Comparison of ENCODE assay signal across 31 cellular contexts in genomic region chr3:58459160-58459559, GRCh38.
"Had no signal": no experiment of that assay in that cellular context is flagged by ENCODE, and none has a peak within 500 bp of the region (broad histone marks: within the 10 kb centered on the region; RNA-seq: fewer than 3 reads in every experiment).

No MANE protein-coding gene starts in this region.

- H3K27ac Mint-ChIP-seq: activated B cell treated with CpG ODN at 0.5 μM for 24 hours; activated CD8-positive, alpha-beta T cell treated with anti-CD3 and anti-CD28 coated beads for 36 hours; activated naive CD4-positive, alpha-beta T cell treated with anti-CD3 and anti-CD28 coated beads for 36 hours; activated naive CD4-positive, alpha-beta T cell treated with anti-CD3 and anti-CD28 coated beads, Interleukin-2, amount 50 U/mL, for 24 hours; activated naive CD8-positive, alpha-beta T cell treated with anti-CD3 and anti-CD28 coated beads for 36 hours; activated naive CD8-positive, alpha-beta T cell treated with anti-CD3 and anti-CD28 coated beads, Interleukin-2, amount 50 U/mL, for 24 hours; activated T-helper 17 cell treated with anti-CD3 and anti-CD28 coated beads, Interleukin-2, amount 50 U/mL, for 72 hours; dendritic cell treated with granulocyte-macrophage colony-stimulating factor and Interleukin-4, amounts not matched to agents 40 ng/mL and 50 ng/mL, for 4 days; endodermal cell; T-helper 17 cell; T-helper 2 cell treated with Interferon-gamma antibody and Interleukin-4, amounts not matched to agents 5 μg/mL and 100 μg/mL, for 36 hours had no signal

- DNase-seq: activated B cell treated with CpG ODN at 0.5 μM for 24 hours; activated CD4-positive, alpha-beta T cell treated with anti-CD3 and anti-CD28 coated beads for 48 hours; activated CD4-positive, alpha-beta T cell treated with anti-CD3 and anti-CD28 coated beads, Interleukin-2, amount 50 U/mL, for 1 hour; activated CD4-positive, alpha-beta T cell treated with anti-CD3 and anti-CD28 coated beads, Interleukin-2, amount 50 U/mL, for 48 hours; activated CD8-positive, alpha-beta memory T cell treated with anti-CD3 and anti-CD28 coated beads for 24 hours; activated CD8-positive, alpha-beta T cell treated with anti-CD3 and anti-CD28 coated beads for 36 hours; activated effector memory CD4-positive, alpha-beta T cell treated with anti-CD3 and anti-CD28 coated beads, Interleukin-2, amount 50 U/mL, for 16 hours; activated naive CD4-positive, alpha-beta T cell treated with anti-CD3 and anti-CD28 coated beads for 36 hours; activated naive CD8-positive, alpha-beta T cell treated with anti-CD3 and anti-CD28 coated beads for 36 hours; activated naive CD8-positive, alpha-beta T cell treated with anti-CD3 and anti-CD28 coated beads, Interleukin-2, amount 50 U/mL, for 24 hours; activated T-cell treated with anti-CD3 and anti-CD28 coated beads, Interleukin-2, amount 50 U/mL, for 4 hours; adrenal gland; amygdala; aorta; body of pancreas; dorsolateral prefrontal cortex; effector memory CD4-positive, alpha-beta T cell; endodermal cell; erythroblast; esophagus squamous epithelium; T-helper 1 cell; T-helper 17 cell; T1000; WERI-Rb-1 had no signal

- ATAC-seq: activated CD4-positive, CD25-positive, alpha-beta regulatory T cell treated with anti-CD3 and anti-CD28 coated beads, Interleukin-2, amount 50 U/mL, for 24 hours; activated CD8-positive, alpha-beta T cell treated with anti-CD3 and anti-CD28 coated beads for 36 hours; activated naive CD8-positive, alpha-beta T cell treated with anti-CD3 and anti-CD28 coated beads, Interleukin-2, amount 50 U/mL, for 24 hours; activated T-cell treated with anti-CD3 and anti-CD28 coated beads, Interleukin-2, amount 50 U/mL, for 4 hours; activated T-helper 17 cell treated with anti-CD3 and anti-CD28 coated beads, Interleukin-2, amount 50 U/mL, for 72 hours; body of pancreas; T-helper 17 cell had no signal

- H3K4me3 ChIP-seq: adrenal gland, body of pancreas, coronary artery, esophagus squamous epithelium had no signal

- H3K4me3 Mint-ChIP-seq: activated B cell treated with CpG ODN at 0.5 μM for 24 hours; activated CD8-positive, alpha-beta T cell treated with anti-CD3 and anti-CD28 coated beads for 36 hours; activated naive CD4-positive, alpha-beta T cell treated with anti-CD3 and anti-CD28 coated beads for 36 hours; activated naive CD4-positive, alpha-beta T cell treated with anti-CD3 and anti-CD28 coated beads, Interleukin-2, amount 50 U/mL, for 24 hours; activated naive CD8-positive, alpha-beta T cell treated with anti-CD3 and anti-CD28 coated beads for 36 hours; activated naive CD8-positive, alpha-beta T cell treated with anti-CD3 and anti-CD28 coated beads, Interleukin-2, amount 50 U/mL, for 24 hours; activated T-cell treated with anti-CD3 and anti-CD28 coated beads, Interleukin-2, amount 50 U/mL, for 4 hours; activated T-helper 17 cell treated with anti-CD3 and anti-CD28 coated beads, Interleukin-2, amount 50 U/mL, for 72 hours; central memory CD8-positive, alpha-beta T cell; dendritic cell treated with granulocyte-macrophage colony-stimulating factor and Interleukin-4, amounts not matched to agents 40 ng/mL and 50 ng/mL, for 4 days; endodermal cell; T-helper 17 cell; T-helper 2 cell treated with Interferon-gamma antibody and Interleukin-4, amounts not matched to agents 5 μg/mL and 100 μg/mL, for 36 hours had no signal

- H3K36me3 ChIP-seq: adrenal gland, esophagus squamous epithelium, WERI-Rb-1 had no signal

- H3K4me1 ChIP-seq: adrenal gland had no signal

- H3K27me3 Mint-ChIP-seq: activated B cell treated with CpG ODN at 0.5 μM for 24 hours; activated CD8-positive, alpha-beta T cell treated with anti-CD3 and anti-CD28 coated beads for 36 hours; activated naive CD4-positive, alpha-beta T cell treated with anti-CD3 and anti-CD28 coated beads, Interleukin-2, amount 50 U/mL, for 24 hours; activated naive CD8-positive, alpha-beta T cell treated with anti-CD3 and anti-CD28 coated beads, Interleukin-2, amount 50 U/mL, for 24 hours; activated T-helper 17 cell treated with anti-CD3 and anti-CD28 coated beads, Interleukin-2, amount 50 U/mL, for 72 hours; central memory CD8-positive, alpha-beta T cell; dendritic cell treated with granulocyte-macrophage colony-stimulating factor and Interleukin-4, amounts not matched to agents 40 ng/mL and 50 ng/mL, for 4 days; T-helper 17 cell had no signal

- H3K4me1 Mint-ChIP-seq: activated T-helper 17 cell treated with anti-CD3 and anti-CD28 coated beads, Interleukin-2, amount 50 U/mL, for 72 hours had no signal

- H3K9me3 ChIP-seq: adrenal gland, body of pancreas had no signal

- H3K27ac ChIP-seq: adrenal gland, body of pancreas, coronary artery, dorsolateral prefrontal cortex, esophagus squamous epithelium, WERI-Rb-1 had no signal

- H3K27me3 ChIP-seq: adrenal gland, body of pancreas, dorsolateral prefrontal cortex, esophagus squamous epithelium had no signal
